7 cellular contexts compared by ENCODE assay signal in the genomic region with DNA sequence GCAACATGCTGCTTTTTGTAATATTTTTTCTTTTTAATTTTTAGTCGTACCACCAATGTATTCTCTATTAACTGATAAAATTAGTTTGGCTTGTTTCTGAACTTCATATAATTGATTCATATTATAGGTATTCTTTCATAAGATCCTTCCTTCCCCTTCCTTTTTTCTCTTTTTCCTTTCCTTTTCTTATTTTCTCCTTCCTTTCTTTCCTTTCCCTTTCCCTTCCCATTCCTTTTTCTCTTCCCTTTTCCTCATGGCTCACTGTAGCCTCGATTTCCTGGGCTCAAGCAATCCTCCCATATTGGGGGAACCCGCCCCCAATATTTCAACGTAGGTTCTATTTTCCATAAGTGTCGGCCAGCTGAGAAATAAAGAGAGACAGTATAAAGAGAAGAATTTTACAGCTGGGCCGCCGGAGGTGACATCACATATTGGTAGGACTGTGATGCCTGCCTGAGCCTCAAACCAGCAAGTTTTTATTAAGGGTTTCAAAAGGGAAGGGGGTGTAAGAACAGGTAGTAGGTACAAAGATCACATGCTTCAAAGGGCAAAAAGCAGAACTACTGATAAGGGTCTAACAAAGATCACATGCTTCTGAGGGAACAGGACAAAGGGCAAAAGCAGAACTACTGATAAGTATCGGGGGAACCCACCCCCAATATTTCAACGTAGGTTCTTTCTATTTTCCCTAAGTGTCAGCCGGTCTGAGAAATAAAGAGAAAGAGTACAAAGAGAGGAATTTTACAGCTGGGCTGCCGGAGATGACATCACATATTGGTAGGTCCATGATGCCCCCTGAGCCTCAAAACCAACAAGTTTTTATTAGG. TPM values are rescaled to one million over a fixed set of nuclear protein-coding genes. Genes with fewer than 3 reads are reported as not detected.
DNase-seq lines count a peak whose midpoint lies in the region; ATAC-seq and TF ChIP-seq lines count a peak whose summit lies in the region.
"Not testable (repeated sequence)": the region's sequence is repeated elsewhere in the genome, so short reads cannot be mapped to it uniquely, and the experiment has no call there.

No MANE protein-coding gene starts in this region.

- H3K4me3 ChIP-seq in CD4-positive, alpha-beta memory T cell (ENCODE audit: low read length in 2 of 2); liver (ENCODE audit: low read depth in 1 of 3, low read length in 3 of 3): not testable (repeated sequence)

- H3K9me3 ChIP-seq in CD4-positive, alpha-beta memory T cell (ENCODE audit: control insufficient read depth in 1 of 2, low read length in 2 of 2); liver (ENCODE audit: control insufficient read depth in 4 of 4, low read length in 3 of 4): not testable (repeated sequence)

- intact Hi-C loops in CD4-positive, alpha-beta memory T cell (cut with micrococcal nuclease); natural killer cell (cut with micrococcal nuclease): not testable (repeated sequence)

- not testable (repeated sequence) for H3K27ac ChIP-seq in CD4-positive, alpha-beta memory T cell (ENCODE audit: low read depth, low read length); liver (ENCODE audit: low read depth in 1 of 2, low read length in 2 of 2)

- H3K36me3 Mint-ChIP-seq in CD4-positive, alpha-beta memory T cell = peaks cover 41 to 51% of the 10 kb centered on the region in 2 donors
- H3K36me3 Mint-ChIP-seq in IgD-negative memory B cell = peaks cover 15% of the 10 kb centered on the region
- H3K36me3 Mint-ChIP-seq in activated naive CD4-positive, alpha-beta T cell treated with anti-CD3 and anti-CD28 coated beads, Interleukin-2, amount 50 U/mL, for 24 hours = peaks cover 29% of the 10 kb centered on the region
- H3K36me3 Mint-ChIP-seq in glutamatergic neuron (ENCODE audit: unreplicated experiment) = peaks cover 49% of the 10 kb centered on the region
- peaks cover 27% of the 10 kb centered on the region for H3K36me3 Mint-ChIP-seq in natural killer cell
- H3K36me3 Mint-ChIP-seq in stimulated activated naive B cell treated with anti-CD40 and anti-IgM and Interleukin-4, amounts not matched to agents 10 μg/mL and 1 μg/mL and 100 μg/mL, for 72 hours = peaks cover 38 to 50% of the 10 kb centered on the region in 2 donors

- 84% methylated on average over 11 of the region's 11 CpGs for WGBS in liver

- H3K27me3 Mint-ChIP-seq in CD4-positive, alpha-beta memory T cell; IgD-negative memory B cell; activated naive CD4-positive, alpha-beta T cell treated with anti-CD3 and anti-CD28 coated beads, Interleukin-2, amount 50 U/mL, for 24 hours; glutamatergic neuron (ENCODE audit: unreplicated experiment); natural killer cell (ENCODE audit: low read depth in 2 of 2); stimulated activated naive B cell treated with anti-CD40 and anti-IgM and Interleukin-4, amounts not matched to agents 10 μg/mL and 1 μg/mL and 100 μg/mL, for 72 hours: not testable (repeated sequence)

- POLR2A ChIA-PET in CD4-positive, alpha-beta memory T cell (lab: Charles Lee; ENCODE audit: partially characterized antibody) = not testable (repeated sequence)

- not testable (repeated sequence) for TF ChIP-seq CTCF in glutamatergic neuron (IDR thresholded peaks at IDR 0.05; ENCODE audit: partially characterized antibody, unreplicated experiment); liver (IDR thresholded peaks at IDR 0.05; ENCODE audit: low read depth, low read length, missing input control); natural killer cell (IDR thresholded peaks at IDR 0.05)

- TF ChIP-seq RAD21 in liver (IDR thresholded peaks at IDR 0.05) = not testable (repeated sequence)

- H3K4me1 Mint-ChIP-seq in CD4-positive, alpha-beta memory T cell = peaks cover 6 to 16% (median 12%) of the 10 kb centered on the region in 4 donors
- H3K4me1 Mint-ChIP-seq in IgD-negative memory B cell (peaks cover 29 to 39% (median 31%) of the 10 kb centered on the region in 3 donors), glutamatergic neuron (ENCODE audit: low read depth, unreplicated experiment) (peaks cover 23% of the 10 kb centered on the region), natural killer cell (peaks cover 22 to 25% of the 10 kb centered on the region in 2 donors)
- H3K4me1 Mint-ChIP-seq in activated naive CD4-positive, alpha-beta T cell treated with anti-CD3 and anti-CD28 coated beads, Interleukin-2, amount 50 U/mL, for 24 hours = peaks cover 29% of the 10 kb centered on the region
- peaks cover 25 to 51% of the 10 kb centered on the region in 2 donors for H3K4me1 Mint-ChIP-seq in stimulated activated naive B cell treated with anti-CD40 and anti-IgM and Interleukin-4, amounts not matched to agents 10 μg/mL and 1 μg/mL and 100 μg/mL, for 72 hours

- H3K27ac Mint-ChIP-seq in CD4-positive, alpha-beta memory T cell = peak overlapping the region in 4 of 7 donors; percentile 4 to 78 (median 38)
- H3K27ac Mint-ChIP-seq in IgD-negative memory B cell (peak overlapping the region; percentile 27 to 87 (median 64)), glutamatergic neuron (ENCODE audit: unreplicated experiment) (peak overlapping the region; percentile 11), natural killer cell (peak overlapping the region; percentile 29 to 44)
- H3K27ac Mint-ChIP-seq in activated naive CD4-positive, alpha-beta T cell treated with anti-CD3 and anti-CD28 coated beads, Interleukin-2, amount 50 U/mL, for 24 hours = peak overlapping the region; percentile 41
- H3K27ac Mint-ChIP-seq in stimulated activated naive B cell treated with anti-CD40 and anti-IgM and Interleukin-4, amounts not matched to agents 10 μg/mL and 1 μg/mL and 100 μg/mL, for 72 hours = peak overlapping the region; percentile 27

- not testable (repeated sequence) for H3K9ac ChIP-seq in liver (ENCODE audit: low read depth in 1 of 2, low read length in 2 of 2)

- CTCF ChIA-PET in CD4-positive, alpha-beta memory T cell (lab: Charles Lee; ENCODE audit: partially characterized antibody) = not testable (repeated sequence)

- not testable (repeated sequence) for H3K4me3 Mint-ChIP-seq in CD4-positive, alpha-beta memory T cell; IgD-negative memory B cell; activated naive CD4-positive, alpha-beta T cell treated with anti-CD3 and anti-CD28 coated beads, Interleukin-2, amount 50 U/mL, for 24 hours; glutamatergic neuron (ENCODE audit: unreplicated experiment); natural killer cell; stimulated activated naive B cell treated with anti-CD40 and anti-IgM and Interleukin-4, amounts not matched to agents 10 μg/mL and 1 μg/mL and 100 μg/mL, for 72 hours

- not testable (repeated sequence) for DNase-seq in CD4-positive, alpha-beta memory T cell; glutamatergic neuron; natural killer cell; stimulated activated naive B cell treated with anti-CD40 and anti-IgM and Interleukin-4, amounts not matched to agents 10 μg/mL and 1 μg/mL and 100 μg/mL, for 72 hours

- H3K9me3 Mint-ChIP-seq in CD4-positive, alpha-beta memory T cell = peaks cover 0 to 25% (median 19%) of the 10 kb centered on the region in 8 donors
- peaks cover 3 to 12% (median 9%) of the 10 kb centered on the region in 3 donors for H3K9me3 Mint-ChIP-seq in IgD-negative memory B cell
- peaks cover 13% of the 10 kb centered on the region for H3K9me3 Mint-ChIP-seq in activated naive CD4-positive, alpha-beta T cell treated with anti-CD3 and anti-CD28 coated beads, Interleukin-2, amount 50 U/mL, for 24 hours
- peaks cover 17% of the 10 kb centered on the region for H3K9me3 Mint-ChIP-seq in glutamatergic neuron (ENCODE audit: unreplicated experiment)
- peaks cover 10 to 12% of the 10 kb centered on the region in 2 donors for H3K9me3 Mint-ChIP-seq in natural killer cell
- peaks cover 12 to 14% of the 10 kb centered on the region in 2 donors for H3K9me3 Mint-ChIP-seq in stimulated activated naive B cell treated with anti-CD40 and anti-IgM and Interleukin-4, amounts not matched to agents 10 μg/mL and 1 μg/mL and 100 μg/mL, for 72 hours

- not testable (repeated sequence) for H3K36me3 ChIP-seq in CD4-positive, alpha-beta memory T cell (ENCODE audit: insufficient read depth, low read length); liver (ENCODE audit: control insufficient read depth in 4 of 4, insufficient read depth in 3 of 4, low read depth in 1 of 4, low read length in 3 of 4)

- H3K4me1 ChIP-seq in CD4-positive, alpha-beta memory T cell (ENCODE audit: insufficient read depth, low read length) = peaks cover 12% of the 10 kb centered on the region
- H3K4me1 ChIP-seq in liver (ENCODE audit: control insufficient read depth in 4 of 4, insufficient read depth in 4 of 4, low read length in 3 of 4) = not testable (repeated sequence)

- ATAC-seq in natural killer cell; stimulated activated naive B cell treated with anti-CD40 and anti-IgM and Interleukin-4, amounts not matched to agents 10 μg/mL and 1 μg/mL and 100 μg/mL, for 72 hours (replicated peaks): not testable (repeated sequence)

- not testable (repeated sequence) for H3K27me3 ChIP-seq in CD4-positive, alpha-beta memory T cell (ENCODE audit: insufficient read depth, low read length); liver (ENCODE audit: control insufficient read depth in 4 of 4, insufficient read depth in 4 of 4, low read length in 3 of 4)

TF ChIP-seq in liver, 16 proteins besides CTCF, POLR2A, EP300 and RAD21:
- TF ChIP-seq SP1 (IDR thresholded peaks at IDR 0.05) (peak; percentile 29), HNF4A (conservative IDR thresholded peaks at IDR 0.05) (peak; percentile 62), RXRA (IDR thresholded peaks at IDR 0.05) (peak in 1 of 2 donors; percentile 6)

RNA-seq across cellular contexts. Expression of a gene that starts 16.1 kb away (rescaled TPM):
- 10 to 100 TPM; 85.9 to 94.1 TPM for total RNA-seq in CD4-positive, alpha-beta memory T cell
- 10 to 100 TPM; 14.8 to 41.2 TPM for polyA plus RNA-seq in CD4-positive, alpha-beta memory T cell
- 42.3 TPM for polyA plus RNA-seq in IgD-negative memory B cell
- 406 TPM for total RNA-seq in glutamatergic neuron (ENCODE audit: unreplicated experiment)
- total RNA-seq in liver = 10 to 100 TPM; 22.7 to 53.3 TPM
- 10 to 100 TPM in 1 of 2 donors, 1 to 10 TPM in 1; 2.2 to 13.2 TPM for polyA plus RNA-seq in liver
- 10 to 100 TPM; 75.2 to 89.5 (median 88.3) TPM for total RNA-seq in natural killer cell

Comparison
In these comparisons a context has a peak if more than half of its experiments do, and no peak if none do; other contexts are left out.
1. H3K27ac Mint-ChIP-seq: peak in every context shown above with its lines; median percentile 64 in IgD-negative memory B cell; 41 in activated naive CD4-positive, alpha-beta T cell treated with anti-CD3 and anti-CD28 coated beads, Interleukin-2, amount 50 U/mL, for 24 hours; 38 in CD4-positive, alpha-beta memory T cell; 36 in natural killer cell; 27 in stimulated activated naive B cell treated with anti-CD40 and anti-IgM and Interleukin-4, amounts not matched to agents 10 μg/mL and 1 μg/mL and 100 μg/mL, for 72 hours; 11 in glutamatergic neuron.